In genomic region chr1:228732426-228732825, GRCh38 we compare ENCODE assay signal across 29 cellular contexts.
"Had no signal": no experiment of that assay in that cellular context is flagged by ENCODE, and none has a peak within 500 bp of the region (broad histone marks: within the 10 kb centered on the region; RNA-seq: fewer than 3 reads in every experiment).

No MANE protein-coding gene starts in this region.

- ATAC-seq: activated naive CD4-positive, alpha-beta T cell treated with anti-CD3 and anti-CD28 coated beads, Interleukin-2, amount 50 U/mL, for 72 hours; activated T-cell treated with anti-CD3 and anti-CD28 coated beads, Interleukin-2, amount 50 U/mL, for 72 hours; esophagus mucosa; foreskin keratinocyte; gastrocnemius medialis; T-helper 17 cell had no signal

- H3K4me1 ChIP-seq: ascending aorta, breast epithelium, colonic mucosa, foreskin keratinocyte had no signal

- H3K9me3 ChIP-seq: ascending aorta, breast epithelium, colonic mucosa, gastrocnemius medialis had no signal

- H3K4me3 ChIP-seq: ascending aorta, breast epithelium, cardiac muscle cell, colonic mucosa, gastrocnemius medialis had no signal

- H3K27ac ChIP-seq: ascending aorta, breast epithelium, cardiac muscle cell, colonic mucosa, foreskin keratinocyte, gastrocnemius medialis had no signal

- DNase-seq: activated CD4-positive, alpha-beta memory T cell treated with anti-CD3 and anti-CD28 coated beads, Interleukin-2, amount 10 ng/mL, durations not matched to agents 7 days and 5 days; activated CD4-positive, alpha-beta T cell treated with anti-CD3 and anti-CD28 coated beads for 4 hours; activated CD4-positive, alpha-beta T cell treated with anti-CD3 and anti-CD28 coated beads, Interleukin-2, amount 10 ng/mL, durations not matched to agents 7 days and 5 days; activated CD4-positive, alpha-beta T cell treated with anti-CD3 and anti-CD28 coated beads, Interleukin-2, amount 50 U/mL, for 4 hours; activated CD4-positive, CD25-positive, alpha-beta regulatory T cell; activated CD4-positive, CD25-positive, alpha-beta regulatory T cell treated with anti-CD3 and anti-CD28 coated beads, Interleukin-2, amount 50 U/mL, for 72 hours; activated CD8-positive, alpha-beta memory T cell treated with anti-CD3 and anti-CD28 coated beads, Interleukin-2, amount 50 U/mL, for 48 hours; activated gamma-delta T cell; activated naive CD4-positive, alpha-beta T cell; activated naive CD4-positive, alpha-beta T cell treated with anti-CD3 and anti-CD28 coated beads, Interleukin-2, amount 10 ng/mL, durations not matched to agents 7 days and 5 days; activated naive CD8-positive, alpha-beta T cell treated with anti-CD3 and anti-CD28 coated beads, Interleukin-2, amount 10 ng/mL, durations not matched to agents 7 days and 5 days; activated T-cell treated with anti-CD3 and anti-CD28 coated beads for 4 hours; activated T-cell treated with anti-CD3 and anti-CD28 coated beads, Interleukin-2, amount 50 U/mL, for 24 hours; activated T-cell treated with anti-CD3 and anti-CD28 coated beads, Interleukin-2, amount 50 U/mL, for 72 hours; central memory CD4-positive, alpha-beta T cell; cerebellar nuclear complex; colonic mucosa; effector memory CD4-positive, alpha-beta T cell; endodermal cell; foreskin keratinocyte; gastrocnemius medialis; glutamatergic neuron; T-helper 1 cell; T-helper 17 cell had no signal

- H3K36me3 ChIP-seq: ascending aorta, breast epithelium, cardiac muscle cell, colonic mucosa, gastrocnemius medialis had no signal

- H3K27me3 ChIP-seq: ascending aorta, breast epithelium, colonic mucosa, gastrocnemius medialis had no signal
